8 cellular contexts compared by ENCODE assay signal in the genomic region with DNA sequence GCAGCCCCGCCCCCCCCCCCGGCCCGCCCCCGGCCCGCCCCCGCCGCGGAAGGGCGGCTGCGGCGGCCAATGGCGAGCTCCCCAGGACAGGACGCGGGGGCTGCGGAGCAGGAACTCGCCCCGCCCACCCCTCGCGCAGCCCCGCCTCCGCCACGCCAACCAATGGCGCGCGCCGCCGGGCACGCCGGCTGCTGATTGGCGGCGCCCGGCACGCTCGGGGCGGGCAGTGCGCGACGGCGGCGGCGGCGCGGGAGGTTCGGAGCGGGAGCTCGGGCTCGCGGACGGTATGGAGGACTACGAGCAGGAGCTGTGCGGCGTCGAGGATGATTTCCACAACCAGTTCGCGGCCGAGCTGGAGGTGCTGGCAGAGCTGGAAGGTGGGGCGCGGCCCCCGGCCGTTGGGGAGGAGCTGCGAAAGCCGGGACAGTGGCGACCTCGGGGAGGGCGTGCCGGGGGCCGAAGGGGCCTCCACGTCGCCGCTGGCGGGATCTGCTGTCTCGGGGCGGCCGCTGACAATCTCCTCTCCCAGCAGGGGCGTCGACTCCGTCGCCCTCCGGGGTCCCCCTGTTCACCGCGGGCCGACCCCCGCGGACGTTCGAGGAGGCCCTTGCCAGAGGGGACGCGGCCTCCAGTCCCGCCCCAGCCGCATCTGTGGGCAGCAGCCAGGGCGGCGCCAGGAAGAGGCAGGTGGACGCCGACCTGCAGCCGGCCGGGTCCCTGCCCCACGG. TPM values are rescaled to one million over a fixed set of nuclear protein-coding genes. Genes with fewer than 3 reads are reported as not detected.
A peak's percentile ranks its signal among the peaks of the same experiment; 100 is the strongest.
DNase-seq lines count a peak whose midpoint lies in the region; ATAC-seq and TF ChIP-seq lines count a peak whose summit lies in the region.

Gene CHTF18 (plus strand): TSS at position 222 of the 728 bp plus-strand sequence. CDS start 65 bp downstream, at position 287.

- H3K4me3 ChIP-seq in AG10803 (ENCODE audit: low read length) (peak within 1 kb of the TSS; percentile 85), kidney epithelial cell (ENCODE audit: low read depth, low read length) (peak within 1 kb of the TSS; percentile 94)

- intact Hi-C loops in activated CD4-positive, alpha-beta T cell treated with anti-CD3 and anti-CD28 coated beads for 36 hours (cut with DNase I, micrococcal nuclease), result loop anchor here (1.0 to 5.0 kb wide), 12 partner anchors 19 to 436 kb away; partner anchors contain the start of genes ANTKMT (in 1 of the 2), AXIN1 (in 1 of the 2), DECR2 (in 1 of the 2) and JMJD8 (in 1 of the 2)

- peak; percentile 74 for ATAC-seq in HG03432 (IDR thresholded peaks at IDR 0.05; ENCODE audit: unreplicated experiment)
- peak; percentile 98 for ATAC-seq in activated CD4-positive, alpha-beta T cell treated with anti-CD3 and anti-CD28 coated beads for 36 hours

- no peaks in the 10 kb centered on the region for H3K9me3 Mint-ChIP-seq in activated CD4-positive, alpha-beta T cell treated with anti-CD3 and anti-CD28 coated beads for 36 hours (ENCODE audit: low read depth)
- no peaks in the 10 kb centered on the region for H3K9me3 Mint-ChIP-seq in chondrocyte (ENCODE audit: low read depth)

- TF ChIP-seq CTCF in AG10803 (conservative IDR thresholded peaks at IDR 0.05; ENCODE audit: low read length), result no peak
- TF ChIP-seq CTCF in chondrocyte (IDR thresholded peaks at IDR 0.05), result no peak
- TF ChIP-seq CTCF in kidney epithelial cell (IDR thresholded peaks at IDR 0.05; ENCODE audit: insufficient read depth, low read length, poor library complexity, severe bottlenecking), result no peak

- peak within 1 kb of the TSS; percentile 88 for H3K4me3 Mint-ChIP-seq in activated CD4-positive, alpha-beta T cell treated with anti-CD3 and anti-CD28 coated beads for 36 hours
- H3K4me3 Mint-ChIP-seq in chondrocyte (ENCODE audit: unreplicated experiment), result peak within 1 kb of the TSS; percentile 83

- H3K27me3 Mint-ChIP-seq in activated CD4-positive, alpha-beta T cell treated with anti-CD3 and anti-CD28 coated beads for 36 hours, result no peaks in the 10 kb centered on the region
- H3K27me3 Mint-ChIP-seq in chondrocyte (ENCODE audit: low read depth), result no peaks in the 10 kb centered on the region

- peaks cover 16% of the 10 kb centered on the region for H3K36me3 Mint-ChIP-seq in activated CD4-positive, alpha-beta T cell treated with anti-CD3 and anti-CD28 coated beads for 36 hours (ENCODE audit: low read depth)
- H3K36me3 Mint-ChIP-seq in chondrocyte (ENCODE audit: low read depth), result peaks cover 3% of the 10 kb centered on the region

- CTCF ChIA-PET in activated CD4-positive, alpha-beta T cell treated with anti-CD3 and anti-CD28 coated beads for 36 hours (lab: Charles Lee), result interaction anchor here (0.6 to 1.8 kb wide), 8 partner anchors 12 to 122 kb away, joined by 3 to 9 read pairs (median 4); partner anchors contain the start of genes ANTKMT and GNG13

- H3K4me1 Mint-ChIP-seq in activated CD4-positive, alpha-beta T cell treated with anti-CD3 and anti-CD28 coated beads for 36 hours, result peaks cover 13% of the 10 kb centered on the region
- H3K4me1 Mint-ChIP-seq in chondrocyte (ENCODE audit: low read depth), result peaks cover 3% of the 10 kb centered on the region

- TF ChIP-seq POLR2A in GM19193 (IDR thresholded peaks at IDR 0.05; ENCODE audit: extremely low read depth, insufficient read depth, insufficient read length), result peak; percentile 63

- POLR2A ChIA-PET in activated CD4-positive, alpha-beta T cell treated with anti-CD3 and anti-CD28 coated beads for 36 hours (lab: Charles Lee), result interaction anchor here (0.5 to 1.2 kb wide), 5 partner anchors 18 to 110 kb away, joined by 3 to 6 read pairs (median 4); no protein-coding TSS in a partner anchor

- no peaks in the 10 kb centered on the region for H3K27me3 ChIP-seq in kidney epithelial cell (ENCODE audit: control insufficient read depth, insufficient read depth, low read length)

- H3K36me3 ChIP-seq in kidney epithelial cell (ENCODE audit: control insufficient read depth, insufficient read depth, low read length), result no peaks in the 10 kb centered on the region

- DNase-seq in AG10803 (ENCODE audit: low read depth), result peak; percentile 89
- DNase-seq in NCI-H460 (ENCODE audit: extremely low read depth, low read depth), result peak; percentile 88
- DNase-seq in activated CD4-positive, alpha-beta T cell treated with anti-CD3 and anti-CD28 coated beads for 36 hours, result peak; percentile 97
- no peak for DNase-seq in chondrocyte (ENCODE audit: low spot score)
- peak; percentile 34 for DNase-seq in kidney epithelial cell (ENCODE audit: low read depth)
- DNase-seq in stimulated activated CD4-positive, alpha-beta T cell treated with anti-CD3 and anti-CD28 coated beads, Interleukin-15, amount 100 ng/mL, for 1 hour (ENCODE audit: low read depth in 1 of 2, low spot score in 1 of 2), result peak; percentile 92 to 93

- H3K27ac Mint-ChIP-seq in activated CD4-positive, alpha-beta T cell treated with anti-CD3 and anti-CD28 coated beads for 36 hours, result peak within 1 kb of the TSS; percentile 78
- H3K27ac Mint-ChIP-seq in chondrocyte (ENCODE audit: unreplicated experiment), result peak within 1 kb of the TSS; percentile 17

RNA-seq across cellular contexts. Expression of gene CHTF18, which starts in this region (rescaled TPM):
- total RNA-seq in NCI-H460 (2014; rRNA removed; shearing (Covaris generic)), result 10.9 and 12.1 TPM in 2 replicates
- polyA plus RNA-seq in NCI-H460 (2014; cell fraction: nucleus; rRNA removed), result 427 and 608 TPM in 2 replicates
- total RNA-seq in activated CD4-positive, alpha-beta T cell treated with anti-CD3 and anti-CD28 coated beads for 36 hours, result 100 to 1,000 TPM in 1 of 2 experiments, 10 to 100 TPM in 1; 82.2 to 105 TPM
- total RNA-seq in chondrocyte, result 12.8 to 35.9 TPM (median 13.3 TPM) in 3 replicates
- 20.8 and 23.9 TPM in 2 replicates for total RNA-seq in kidney epithelial cell
